In the genomic region with DNA sequence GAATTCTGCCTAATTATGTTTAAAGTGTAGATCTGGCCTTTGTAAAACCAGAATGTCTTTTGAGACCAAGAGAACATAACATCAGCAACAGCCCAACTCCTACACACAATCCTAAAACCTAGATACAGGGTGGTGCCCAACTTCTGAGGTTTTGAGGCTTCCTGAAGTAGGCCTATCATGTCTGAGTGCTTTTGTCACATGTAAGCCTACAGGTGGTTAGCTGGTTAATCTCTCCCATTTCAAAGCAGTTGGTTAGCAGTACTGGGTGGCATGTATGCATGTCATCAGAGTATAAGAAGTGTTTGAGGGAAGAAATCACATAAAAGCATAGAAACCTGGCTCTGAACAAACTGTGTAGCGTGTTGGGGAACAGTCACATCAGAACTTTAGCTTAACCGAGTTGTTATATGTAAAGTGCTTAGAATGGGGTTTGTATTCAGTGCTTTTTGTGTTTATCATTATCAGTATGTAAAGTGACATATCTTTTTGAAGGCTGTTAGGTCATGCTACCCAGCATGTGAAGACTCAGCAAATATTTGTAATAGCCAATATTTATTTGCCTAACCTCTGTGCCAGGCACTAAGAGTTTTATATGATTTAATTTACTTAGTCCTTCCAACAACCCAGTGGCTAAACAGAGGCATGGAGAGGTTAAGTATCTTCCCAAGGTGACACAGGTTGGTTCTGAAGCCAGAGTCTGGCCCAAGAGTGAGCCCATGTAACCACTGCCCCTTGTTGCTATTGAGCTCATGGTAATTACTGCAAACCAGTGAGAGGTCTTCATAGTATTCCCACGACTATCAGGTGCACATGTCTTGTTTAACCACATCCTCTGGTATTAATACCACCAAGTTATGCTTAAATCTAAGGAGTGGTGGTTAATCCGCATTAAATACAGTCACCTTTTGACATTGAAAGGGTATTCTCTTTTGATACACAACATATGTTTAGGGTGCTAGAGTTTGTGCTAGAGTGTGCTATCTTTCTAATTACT, we compare ENCODE assay signal across 8 cellular contexts. TPM values are rescaled to one million over a fixed set of nuclear protein-coding genes. Genes with fewer than 3 reads are reported as not detected.
DNase-seq lines count a peak whose midpoint lies in the region; ATAC-seq, FAIRE-seq and TF ChIP-seq lines count a peak whose summit lies in the region.

No MANE protein-coding gene starts in this region.

- no peak for FAIRE-seq in D721Med (lab: Jason Lieb, UNC)

- DNase-seq in Kasumi-1 (lab: John Stamatoyannopoulos, UW) = peak; percentile 28 to 40
- DNase-seq in activated naive CD4-positive, alpha-beta T cell treated with Interleukin-2 at 50 U/mL for 16 hours = peak; percentile 57
- peak; percentile 53 for DNase-seq in myocyte (ENCODE audit: low read depth)
- DNase-seq in D721Med (ENCODE audit: insufficient read length, low spot score) = no peak
- no peak for DNase-seq in NCI-H2171 treated with DMSO at 0.1 percent for 48 hours (lab: John Stamatoyannopoulos, UW)
- no peak for DNase-seq in NCI-H524 treated with DMSO at 0.1 percent for 48 hours (lab: John Stamatoyannopoulos, UW)

- TF ChIP-seq CTCF in 22Rv1 (IDR thresholded peaks at IDR 0.05) = no peak
- no peak for TF ChIP-seq CTCF in D721Med (IDR thresholded peaks at IDR 0.05; ENCODE audit: insufficient read depth, missing control alignments)

- ATAC-seq in GM18909 (IDR thresholded peaks at IDR 0.05; ENCODE audit: poor library complexity, unreplicated experiment) = peak; percentile 37

- peak overlapping the region; percentile 56 for H3K27ac ChIP-seq in 22Rv1

RNA-seq across cellular contexts. Expression of a gene that starts 2.6 kb away (rescaled TPM):
- 95.9 and 799 TPM in 2 replicates for total RNA-seq in myocyte
- 53.9 TPM for polyA plus RNA-seq in myocyte (2012)

Comparison
In these comparisons a context has a peak if more than half of its experiments do, and no peak if none do; other contexts are left out.
1. DNase-seq: peak in Kasumi-1 (2 of 2), activated naive CD4-positive, alpha-beta T cell treated with Interleukin-2 at 50 U/mL for 16 hours (single experiment) and myocyte (single experiment); none in D721Med (single experiment), NCI-H2171 treated with DMSO at 0.1 percent for 48 hours (single experiment) and NCI-H524 treated with DMSO at 0.1 percent for 48 hours (single experiment).